1 cellular context compared by ENCODE assay signal in the genomic region with DNA sequence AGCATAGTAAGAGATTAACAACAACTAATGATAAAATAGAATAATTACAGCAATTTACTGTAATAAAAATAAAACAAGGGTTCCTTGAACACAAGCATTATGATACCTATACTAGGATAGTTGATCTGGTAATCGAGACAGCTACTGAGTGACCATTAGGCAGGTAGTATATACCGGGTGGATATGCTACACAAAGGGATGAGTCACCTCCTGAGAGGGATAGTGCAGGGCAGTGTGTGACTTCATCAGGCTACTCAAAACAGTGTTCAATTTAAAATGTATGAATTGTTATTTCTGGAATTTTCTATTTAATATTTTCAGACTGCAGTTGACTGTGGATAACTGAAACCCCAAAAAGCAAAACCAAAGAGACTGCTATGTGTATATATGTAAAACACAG.
TF ChIP-seq lines count a peak whose summit lies in the region.

No MANE protein-coding gene starts in this region.

TF ChIP-seq in K562, 482 proteins besides CTCF, POLR2A, EP300 and RAD21 (continued from another document):
- TF ChIP-seq, protein P1, sequence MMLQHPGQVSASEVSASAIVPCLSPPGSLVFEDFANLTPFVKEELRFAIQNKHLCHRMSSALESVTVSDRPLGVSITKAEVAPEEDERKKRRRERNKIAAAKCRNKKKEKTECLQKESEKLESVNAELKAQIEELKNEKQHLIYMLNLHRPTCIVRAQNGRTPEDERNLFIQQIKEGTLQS (IDR thresholded peaks at IDR 0.05), result peak; percentile 68
- TF ChIP-seq, protein P1 (CRISPR knock-in tag; conservative IDR thresholded peaks at IDR 0.05), result no peak
- TF ChIP-seq JUN (IDR thresholded peaks at IDR 0.05; ENCODE audit: borderline replicate concordance, low read depth, low read length) (0 out of 2 replicates have a peak, but pooled peaks have one; percentile 16), JUN (CRISPR knock-in tag; IDR thresholded peaks at IDR 0.05; ENCODE audit: borderline replicate concordance) (no peak)
TF ChIP-seq in K562: peak in this region for 5.
